16 cellular contexts compared by ENCODE assay signal in genomic region chr14:93957333-93957710, GRCh38. TPM values are rescaled to one million over a fixed set of nuclear protein-coding genes. Genes with fewer than 3 reads are reported as not detected.
A peak's percentile ranks its signal among the peaks of the same experiment; 100 is the strongest.
DNase-seq lines count a peak whose midpoint lies in the region; ATAC-seq and TF ChIP-seq lines count a peak whose summit lies in the region.
"Had no signal": no experiment of that assay in that cellular context is flagged by ENCODE, and none has a peak within 500 bp of the region (broad histone marks: within the 10 kb centered on the region; RNA-seq: fewer than 3 reads in every experiment).

No MANE protein-coding gene starts in this region.

- no peak for DNase-seq in activated CD8-positive, alpha-beta memory T cell treated with anti-CD3 and anti-CD28 coated beads, Interleukin-2, amount 10 ng/mL, durations not matched to agents 7 days and 5 days
- no peak for DNase-seq in activated CD8-positive, alpha-beta memory T cell treated with anti-CD3 and anti-CD28 coated beads, Interleukin-2, amount 50 U/mL, for 4 hours
- no peak for DNase-seq in T-helper 17 cell
- DNase-seq in cardiac muscle cell (ENCODE audit: low read depth in 1 of 2, low spot score in 1 of 2) = no peak
- DNase-seq in stimulated activated naive B cell treated with anti-CD40 and anti-IgM and Interleukin-4, amounts not matched to agents 10 μg/mL and 1 μg/mL and 100 μg/mL, for 72 hours = no peak
- DNase-seq in NCI-H1105 treated with DMSO at 0.1 percent for 48 hours (lab: John Stamatoyannopoulos, UW) = no peak
- DNase-seq in foreskin melanocyte = no peak
- no peak for DNase-seq in GM20000 (ENCODE audit: low spot score)
- DNase-seq: amygdala; DMS79 treated with DMSO at 0.1 percent for 48 hours; effector CD4-positive, alpha-beta T cell; head of caudate nucleus had no signal

- peaks cover 69% of the 10 kb centered on the region for H3K36me3 Mint-ChIP-seq in activated CD8-positive, alpha-beta memory T cell treated with anti-CD3 and anti-CD28 coated beads, Interleukin-2, amount 10 ng/mL, durations not matched to agents 7 days and 5 days
- no peaks in the 10 kb centered on the region for H3K36me3 Mint-ChIP-seq in T-helper 17 cell (ENCODE audit: low read depth)
- H3K36me3 Mint-ChIP-seq in stimulated activated naive B cell treated with anti-CD40 and anti-IgM and Interleukin-4, amounts not matched to agents 10 μg/mL and 1 μg/mL and 100 μg/mL, for 72 hours = peaks cover 3 to 6% of the 10 kb centered on the region in 2 donors

- H3K4me1 ChIP-seq in cardiac muscle cell (ENCODE audit: low read depth) = peaks cover 61% of the 10 kb centered on the region

- no peak overlapping the region for H3K4me3 ChIP-seq in cardiac muscle cell

- H3K27me3 ChIP-seq in cardiac muscle cell = no peaks in the 10 kb centered on the region

- no peak for ATAC-seq in activated CD8-positive, alpha-beta memory T cell treated with anti-CD3 and anti-CD28 coated beads, Interleukin-2, amount 10 ng/mL, durations not matched to agents 7 days and 5 days
- no peak for ATAC-seq in T-helper 17 cell
- no peak for ATAC-seq in stimulated activated naive B cell treated with anti-CD40 and anti-IgM and Interleukin-4, amounts not matched to agents 10 μg/mL and 1 μg/mL and 100 μg/mL, for 72 hours (replicated peaks)

- peaks cover under 1% of the 10 kb centered on the region for H3K36me3 ChIP-seq in cardiac muscle cell

- H3K27ac ChIP-seq in cardiac muscle cell = peak overlapping the region; percentile 95
- H3K27ac ChIP-seq: RWPE1 had no signal

- H3K27ac Mint-ChIP-seq in activated CD8-positive, alpha-beta memory T cell treated with anti-CD3 and anti-CD28 coated beads, Interleukin-2, amount 10 ng/mL, durations not matched to agents 7 days and 5 days = peak overlapping the region; percentile 99
- H3K27ac Mint-ChIP-seq in T-helper 17 cell = peak overlapping the region; percentile 99
- H3K27ac Mint-ChIP-seq in stimulated activated naive B cell treated with anti-CD40 and anti-IgM and Interleukin-4, amounts not matched to agents 10 μg/mL and 1 μg/mL and 100 μg/mL, for 72 hours = peak overlapping the region; percentile 84

- H3K4me3 Mint-ChIP-seq in activated CD8-positive, alpha-beta memory T cell treated with anti-CD3 and anti-CD28 coated beads, Interleukin-2, amount 10 ng/mL, durations not matched to agents 7 days and 5 days = peak overlapping the region; percentile 99
- H3K4me3 Mint-ChIP-seq in T-helper 17 cell = peak overlapping the region; percentile 89
- no peak overlapping the region for H3K4me3 Mint-ChIP-seq in stimulated activated naive B cell treated with anti-CD40 and anti-IgM and Interleukin-4, amounts not matched to agents 10 μg/mL and 1 μg/mL and 100 μg/mL, for 72 hours

- H3K27me3 Mint-ChIP-seq in activated CD8-positive, alpha-beta memory T cell treated with anti-CD3 and anti-CD28 coated beads, Interleukin-2, amount 10 ng/mL, durations not matched to agents 7 days and 5 days = no peaks in the 10 kb centered on the region
- no peaks in the 10 kb centered on the region for H3K27me3 Mint-ChIP-seq in T-helper 17 cell
- H3K27me3 Mint-ChIP-seq in stimulated activated naive B cell treated with anti-CD40 and anti-IgM and Interleukin-4, amounts not matched to agents 10 μg/mL and 1 μg/mL and 100 μg/mL, for 72 hours = peaks cover 0 to 5% of the 10 kb centered on the region in 2 donors

- CTCF ChIA-PET in activated CD8-positive, alpha-beta memory T cell treated with anti-CD3 and anti-CD28 coated beads, Interleukin-2, amount 10 ng/mL, durations not matched to agents 7 days and 5 days (lab: Charles Lee) = interaction anchor here (1.2 to 17.4 kb wide), 3 partner anchors 16 to 34 kb away, joined by 3 to 309 read pairs (median 261); partner anchors contain the start of gene ASB2

- TF ChIP-seq CTCF in cardiac muscle cell (IDR thresholded peaks at IDR 0.05; ENCODE audit: low read depth, low read length) (no peak), GM20000 (IDR thresholded peaks at IDR 0.05; ENCODE audit: extremely low read depth, missing control alignments) (no peak)

- H3K9me3 Mint-ChIP-seq in activated CD8-positive, alpha-beta memory T cell treated with anti-CD3 and anti-CD28 coated beads, Interleukin-2, amount 10 ng/mL, durations not matched to agents 7 days and 5 days (ENCODE audit: low read depth) = no peaks in the 10 kb centered on the region
- H3K9me3 Mint-ChIP-seq in stimulated activated naive B cell treated with anti-CD40 and anti-IgM and Interleukin-4, amounts not matched to agents 10 μg/mL and 1 μg/mL and 100 μg/mL, for 72 hours = no peaks in the 10 kb centered on the region

- H3K9me3 ChIP-seq in T-helper 17 cell (ENCODE audit: control insufficient read depth, low read length, poor library complexity, severe bottlenecking) = no peaks in the 10 kb centered on the region
- H3K9me3 ChIP-seq in cardiac muscle cell (ENCODE audit: low read depth) = no peaks in the 10 kb centered on the region

- peaks cover 94% of the 10 kb centered on the region for H3K4me1 Mint-ChIP-seq in activated CD8-positive, alpha-beta memory T cell treated with anti-CD3 and anti-CD28 coated beads, Interleukin-2, amount 10 ng/mL, durations not matched to agents 7 days and 5 days
- peaks cover 72% of the 10 kb centered on the region for H3K4me1 Mint-ChIP-seq in T-helper 17 cell
- H3K4me1 Mint-ChIP-seq in stimulated activated naive B cell treated with anti-CD40 and anti-IgM and Interleukin-4, amounts not matched to agents 10 μg/mL and 1 μg/mL and 100 μg/mL, for 72 hours = peaks cover 74 to 96% of the 10 kb centered on the region in 2 donors

RNA-seq across cellular contexts. Expression of gene ASB2, which starts 19.0 kb away (rescaled TPM):
- total RNA-seq in activated CD8-positive, alpha-beta memory T cell treated with anti-CD3 and anti-CD28 coated beads, Interleukin-2, amount 10 ng/mL, durations not matched to agents 7 days and 5 days = 100 to 1,000 TPM; 116 to 177 TPM
- total RNA-seq in T-helper 17 cell (1 to 10 TPM; 2.3 to 6.5 TPM), cardiac muscle cell (208 and 240 TPM in 2 replicates)
- polyA plus RNA-seq in cardiac muscle cell = 165 and 191 TPM in 2 replicates
- total RNA-seq: lung microvascular endothelial cell had no signal

RNA-seq across cellular contexts. Expression of gene FAM181A, which starts 30.2 kb away (rescaled TPM):
- not detected for total RNA-seq in activated CD8-positive, alpha-beta memory T cell treated with anti-CD3 and anti-CD28 coated beads, Interleukin-2, amount 10 ng/mL, durations not matched to agents 7 days and 5 days
- not detected for total RNA-seq in T-helper 17 cell
- not detected in 2 replicates for total RNA-seq in cardiac muscle cell
- 0.16 TPM in 1 of 2 replicates, not detected in the other for polyA plus RNA-seq in cardiac muscle cell
- total RNA-seq: LHCN-M2, lung microvascular endothelial cell had no signal

RNA-seq across cellular contexts. Expression of gene CCDC197, which starts 39.8 kb away (rescaled TPM):
- under 1 TPM in 1 of 2 experiments, not detected in 1; 0.14 TPM for total RNA-seq in activated CD8-positive, alpha-beta memory T cell treated with anti-CD3 and anti-CD28 coated beads, Interleukin-2, amount 10 ng/mL, durations not matched to agents 7 days and 5 days
- not detected for total RNA-seq in T-helper 17 cell
- total RNA-seq in cardiac muscle cell = not detected in 2 replicates
- 0.21 TPM in 1 of 2 replicates, not detected in the other for polyA plus RNA-seq in cardiac muscle cell
- total RNA-seq: LHCN-M2, lung microvascular endothelial cell had no signal
- polyA plus RNA-seq: thymus had no signal

Comparison
In these comparisons a context has a peak if more than half of its experiments do, and no peak if none do; other contexts are left out.
1. H3K4me3 Mint-ChIP-seq: peak in activated CD8-positive, alpha-beta memory T cell treated with anti-CD3 and anti-CD28 coated beads, Interleukin-2, amount 10 ng/mL, durations not matched to agents 7 days and 5 days (single experiment) and T-helper 17 cell (single experiment); none in stimulated activated naive B cell treated with anti-CD40 and anti-IgM and Interleukin-4, amounts not matched to agents 10 μg/mL and 1 μg/mL and 100 μg/mL, for 72 hours (0 of 2).
2. RNA of gene ASB2, which starts 19.0 kb away (total RNA-seq): 208 to 240 TPM in cardiac muscle cell and 116 to 177 TPM in activated CD8-positive, alpha-beta memory T cell treated with anti-CD3 and anti-CD28 coated beads, Interleukin-2, amount 10 ng/mL, durations not matched to agents 7 days and 5 days; 2.3 to 6.5 TPM in T-helper 17 cell; every median in the first group is over 10 times any median in the second.
3. Peak in every context shown above with its lines, with median percentiles within 50 percentile points of each other: H3K27ac Mint-ChIP-seq.